23 cellular contexts compared by ENCODE assay signal in genomic region chr13:102294407-102295018, GRCh38.
"Had no signal": no experiment of that assay in that cellular context is flagged by ENCODE, and none has a peak within 500 bp of the region (broad histone marks: within the 10 kb centered on the region; RNA-seq: fewer than 3 reads in every experiment).

No MANE protein-coding gene starts in this region.

- H3K36me3 ChIP-seq: heart left ventricle, neural progenitor cell, ovary, spleen, tibial artery had no signal

- ATAC-seq: natural killer cell treated with Interleukin-12 subunit alpha and Interleukin-12 subunit beta and Interleukin-15 and Interleukin-18, amount 100 ng/mL, for 72 hours; sciatic nerve; stimulated activated memory B cell treated with anti-CD40 and anti-IgM and Interleukin-4, amounts not matched to agents 10 μg/mL and 1 μg/mL and 100 μg/mL, for 72 hours had no signal

- H3K4me3 ChIP-seq: dorsolateral prefrontal cortex, heart left ventricle, lung, neural progenitor cell, ovary, spleen, tibial artery had no signal

- H3K27me3 ChIP-seq: dorsolateral prefrontal cortex, heart left ventricle, neural progenitor cell, ovary, spleen, tibial artery had no signal

- H3K4me1 Mint-ChIP-seq: stimulated activated memory B cell treated with anti-CD40 and anti-IgM and Interleukin-4, amounts not matched to agents 10 μg/mL and 1 μg/mL and 100 μg/mL, for 72 hours had no signal

- H3K36me3 Mint-ChIP-seq: natural killer cell treated with Interleukin-12 subunit alpha and Interleukin-12 subunit beta and Interleukin-15 and Interleukin-18, amount 100 ng/mL, for 72 hours; neural progenitor cell; stimulated activated memory B cell treated with anti-CD40 and anti-IgM and Interleukin-4, amounts not matched to agents 10 μg/mL and 1 μg/mL and 100 μg/mL, for 72 hours had no signal

- H3K27me3 Mint-ChIP-seq: natural killer cell treated with Interleukin-12 subunit alpha and Interleukin-12 subunit beta and Interleukin-15 and Interleukin-18, amount 100 ng/mL, for 72 hours; stimulated activated memory B cell treated with anti-CD40 and anti-IgM and Interleukin-4, amounts not matched to agents 10 μg/mL and 1 μg/mL and 100 μg/mL, for 72 hours had no signal

- H3K4me3 Mint-ChIP-seq: natural killer cell treated with Interleukin-12 subunit alpha and Interleukin-12 subunit beta and Interleukin-15 and Interleukin-18, amount 100 ng/mL, for 72 hours; neural progenitor cell; stimulated activated memory B cell treated with anti-CD40 and anti-IgM and Interleukin-4, amounts not matched to agents 10 μg/mL and 1 μg/mL and 100 μg/mL, for 72 hours; stimulated activated naive CD8-positive, alpha-beta T cell treated with anti-CD3 and anti-CD28 coated beads, Interleukin-15, Interleukin-2, amounts not matched to agents 100 ng/mL and 50 ng/mL, for 24 hours had no signal

- H3K27ac Mint-ChIP-seq: natural killer cell treated with Interleukin-12 subunit alpha and Interleukin-12 subunit beta and Interleukin-15 and Interleukin-18, amount 100 ng/mL, for 72 hours; neural progenitor cell; stimulated activated memory B cell treated with anti-CD40 and anti-IgM and Interleukin-4, amounts not matched to agents 10 μg/mL and 1 μg/mL and 100 μg/mL, for 72 hours; stimulated activated naive CD8-positive, alpha-beta T cell treated with anti-CD3 and anti-CD28 coated beads, Interleukin-15, Interleukin-2, amounts not matched to agents 100 ng/mL and 50 ng/mL, for 24 hours had no signal

- H2AFZ ChIP-seq: neural progenitor cell had no signal

- H3K4me1 ChIP-seq: spleen had no signal

- H3K9me3 ChIP-seq: heart left ventricle, ovary, spleen, tibial artery had no signal

- DNase-seq: central memory CD4-positive, alpha-beta T cell; cortex of kidney; dorsolateral prefrontal cortex; effector CD8-positive, alpha-beta T cell; foreskin melanocyte; heart left ventricle; kidney glomerular epithelial cell; mesenchymal stem cell; midbrain; nucleus accumbens; ovary; spleen; stimulated activated CD4-positive, alpha-beta T cell treated with anti-CD3 and anti-CD28 coated beads, Interleukin-15, amount 100 ng/mL, for 24 hours; stimulated activated CD4-positive, alpha-beta T cell treated with anti-CD3 and anti-CD28 coated beads, Interleukin-1b, Interleukin-23, amount 100 ng/mL, for 48 hours; stimulated activated CD4-positive, alpha-beta T cell treated with anti-CD3 and anti-CD28 coated beads, Interleukin-4, amount 100 ng/mL, for 24 hours; tibial artery had no signal

- H3K4me2 ChIP-seq: neural progenitor cell had no signal

- H3K9me3 Mint-ChIP-seq: natural killer cell treated with Interleukin-12 subunit alpha and Interleukin-12 subunit beta and Interleukin-15 and Interleukin-18, amount 100 ng/mL, for 72 hours; neural progenitor cell; stimulated activated memory B cell treated with anti-CD40 and anti-IgM and Interleukin-4, amounts not matched to agents 10 μg/mL and 1 μg/mL and 100 μg/mL, for 72 hours; stimulated activated naive CD8-positive, alpha-beta T cell treated with anti-CD3 and anti-CD28 coated beads, Interleukin-15, Interleukin-2, amounts not matched to agents 100 ng/mL and 50 ng/mL, for 24 hours had no signal

- H3K27ac ChIP-seq: epithelial cell of prostate, neural progenitor cell, ovary, tibial artery had no signal
